10 cellular contexts compared by ENCODE assay signal in the genomic region with DNA sequence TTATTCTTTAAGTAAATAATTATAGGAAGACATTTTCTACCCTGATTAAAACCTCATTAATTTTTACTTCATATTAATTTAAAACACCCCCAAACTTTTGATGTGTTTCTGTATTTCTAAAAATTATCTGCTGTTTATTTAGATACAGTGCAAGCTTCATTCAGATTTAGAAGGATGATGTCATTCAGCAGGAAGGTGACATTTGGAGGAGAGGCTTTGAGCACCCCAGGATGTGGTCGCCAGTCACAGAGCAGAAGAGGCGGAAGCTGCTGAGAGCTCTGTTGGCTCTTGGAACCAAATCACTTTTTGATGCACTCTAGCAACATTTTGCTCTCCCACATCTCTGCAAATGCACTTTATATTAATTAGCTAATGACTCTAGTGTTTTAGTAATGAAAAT.
DNase-seq lines count a peak whose midpoint lies in the region; ATAC-seq and TF ChIP-seq lines count a peak whose summit lies in the region.
"Had no signal": no experiment of that assay in that cellular context is flagged by ENCODE, and none has a peak within 500 bp of the region (broad histone marks: within the 10 kb centered on the region; RNA-seq: fewer than 3 reads in every experiment).

No MANE protein-coding gene starts in this region.

- H4K20me1 ChIP-seq in neural progenitor cell (ENCODE audit: low read depth), result no peaks in the 10 kb centered on the region

- TF ChIP-seq CTCF in neural progenitor cell (IDR thresholded peaks at IDR 0.05), result no peak

- H2AFZ ChIP-seq in neural progenitor cell (replicated peaks), result no peak overlapping the region

- H3K9me3 ChIP-seq in neural progenitor cell (ENCODE audit: low read depth), result no peaks in the 10 kb centered on the region
- H3K9me3 ChIP-seq: heart right ventricle had no signal

- H3F3A ChIP-seq in neural progenitor cell (ENCODE audit: low read depth), result no peaks in the 10 kb centered on the region

- DNase-seq in NCI-H510A (lab: John Stamatoyannopoulos, UW) (peak; percentile 4), NCI-H510A treated with DMSO at 0.1 percent for 48 hours (lab: John Stamatoyannopoulos, UW) (no peak), pons (ENCODE audit: low spot score) (peak; percentile 10), neural progenitor cell (ENCODE audit: low spot score) (no peak), islet precursor cell (no peak)
- peak; percentile 14 for DNase-seq in activated CD8-positive, alpha-beta memory T cell treated with anti-CD3 and anti-CD28 coated beads, Interleukin-2, amount 50 U/mL, for 24 hours (ENCODE audit: extremely low read depth)
- DNase-seq: heart right ventricle had no signal

- H3K4me3 Mint-ChIP-seq in neural progenitor cell, result no peak overlapping the region
- H3K4me3 Mint-ChIP-seq: B cell had no signal

- H3K4me3 ChIP-seq in neural progenitor cell, result no peak overlapping the region
- H3K4me3 ChIP-seq: heart right ventricle had no signal

- H3K4me2 ChIP-seq in neural progenitor cell, result no peak overlapping the region

- no peaks in the 10 kb centered on the region for H3K36me3 ChIP-seq in neural progenitor cell
- H3K36me3 ChIP-seq: heart right ventricle had no signal

- no peaks in the 10 kb centered on the region for H3K27me3 Mint-ChIP-seq in neural progenitor cell (ENCODE audit: insufficient read depth, low read depth)
- H3K27me3 Mint-ChIP-seq: B cell had no signal

- ATAC-seq in HG03342 (IDR thresholded peaks at IDR 0.05; ENCODE audit: unreplicated experiment), result peak; percentile 98
- no peak for ATAC-seq in GM18502 (IDR thresholded peaks at IDR 0.05; ENCODE audit: poor library complexity, unreplicated experiment)

- H3K27me3 ChIP-seq in neural progenitor cell, result no peaks in the 10 kb centered on the region
- H3K27me3 ChIP-seq: heart right ventricle had no signal

- H3K79me2 ChIP-seq in neural progenitor cell (ENCODE audit: low read depth), result no peaks in the 10 kb centered on the region

- H3K4me1 Mint-ChIP-seq in neural progenitor cell, result no peaks in the 10 kb centered on the region
- H3K4me1 Mint-ChIP-seq: B cell had no signal

- H3K4me1 ChIP-seq in neural progenitor cell, result no peaks in the 10 kb centered on the region

- H3K9ac ChIP-seq in neural progenitor cell, result no peak overlapping the region

- no peak overlapping the region for H3K27ac ChIP-seq in neural progenitor cell
- H3K27ac ChIP-seq: heart right ventricle had no signal

- no peak overlapping the region for H3K27ac Mint-ChIP-seq in neural progenitor cell
- H3K27ac Mint-ChIP-seq: B cell had no signal

- no peaks in the 10 kb centered on the region for H3K9me3 Mint-ChIP-seq in neural progenitor cell

- no peaks in the 10 kb centered on the region for H3K36me3 Mint-ChIP-seq in neural progenitor cell

Comparison
In these comparisons a context has a peak if more than half of its experiments do, and no peak if none do; other contexts are left out.
1. DNase-seq: peak in NCI-H510A (single experiment), activated CD8-positive, alpha-beta memory T cell treated with anti-CD3 and anti-CD28 coated beads, Interleukin-2, amount 50 U/mL, for 24 hours (single experiment) and pons (single experiment); none in NCI-H510A treated with DMSO at 0.1 percent for 48 hours (single experiment), neural progenitor cell (single experiment) and islet precursor cell (single experiment).